Comparison of ENCODE assay signal across 24 cellular contexts in the genomic region with DNA sequence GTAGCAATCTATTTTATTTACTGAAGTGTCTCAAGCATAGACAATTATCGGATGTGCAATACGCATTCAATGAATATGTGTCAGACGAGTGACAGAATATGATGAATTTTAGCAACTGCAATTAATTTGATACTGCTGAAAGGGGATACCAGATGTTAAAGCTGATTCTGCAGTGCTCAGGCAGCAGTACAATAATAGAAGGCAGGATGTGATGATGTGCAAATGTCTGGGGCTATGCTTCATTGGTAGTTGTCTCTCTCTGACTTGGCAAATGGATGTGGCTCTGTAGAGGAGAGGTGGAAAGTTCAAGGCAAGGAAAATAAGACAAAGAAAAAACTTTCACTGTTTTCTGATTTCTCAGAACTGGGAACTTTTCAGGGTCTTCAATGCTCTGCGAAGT.
"Had no signal": no experiment of that assay in that cellular context is flagged by ENCODE, and none has a peak within 500 bp of the region (broad histone marks: within the 10 kb centered on the region; RNA-seq: fewer than 3 reads in every experiment).

No MANE protein-coding gene starts in this region.

- H3K27ac ChIP-seq: brain microvascular endothelial cell, WERI-Rb-1 had no signal

- H3K4me3 ChIP-seq: K562 had no signal

- H3K36me3 ChIP-seq: brain microvascular endothelial cell, WERI-Rb-1 had no signal

- H3K36me3 Mint-ChIP-seq: activated naive CD4-positive, alpha-beta T cell treated with anti-CD3 and anti-CD28 coated beads, Interleukin-2, amount 10 ng/mL, durations not matched to agents 7 days and 5 days; activated naive CD8-positive, alpha-beta T cell had no signal

- H3K9me3 Mint-ChIP-seq: activated CD4-positive, alpha-beta T cell treated with anti-CD3 and anti-CD28 coated beads, Interleukin-2, amount 10 ng/mL, durations not matched to agents 24 days and 14 days had no signal

- H3K4me1 Mint-ChIP-seq: activated CD4-positive, alpha-beta T cell treated with anti-CD3 and anti-CD28 coated beads, Interleukin-2, amount 10 ng/mL, durations not matched to agents 24 days and 14 days; activated naive CD4-positive, alpha-beta T cell treated with anti-CD3 and anti-CD28 coated beads, Interleukin-2, amount 10 ng/mL, durations not matched to agents 7 days and 5 days; activated naive CD8-positive, alpha-beta T cell treated with anti-CD3 and anti-CD28 coated beads, Interleukin-2, amount 50 U/mL, for 24 hours had no signal

- DNase-seq: activated CD4-positive, alpha-beta T cell treated with anti-CD3 and anti-CD28 coated beads, Interleukin-2, amount 10 ng/mL, durations not matched to agents 24 days and 14 days; activated CD4-positive, alpha-beta T cell treated with anti-CD3 and anti-CD28 coated beads, Interleukin-2, amount 50 U/mL, for 4 hours; activated CD8-positive, alpha-beta memory T cell treated with anti-CD3 and anti-CD28 coated beads, Interleukin-2, amount 50 U/mL, for 4 hours; activated CD8-positive, alpha-beta T cell treated with anti-CD3 and anti-CD28 coated beads, Interleukin-2, amount 10 ng/mL, durations not matched to agents 7 days and 5 days; activated effector memory CD4-positive, alpha-beta T cell treated with Interleukin-2 at 50 U/mL for 16 hours; activated naive CD4-positive, alpha-beta T cell treated with anti-CD3 and anti-CD28 coated beads, Interleukin-2, amount 10 ng/mL, durations not matched to agents 7 days and 5 days; activated naive CD8-positive, alpha-beta T cell treated with anti-CD3 and anti-CD28 coated beads, Interleukin-2, amount 50 U/mL, for 24 hours; activated T-cell treated with anti-CD3 and anti-CD28 coated beads for 4 hours; activated T-cell treated with anti-CD3 and anti-CD28 coated beads, Interleukin-2, amount 50 U/mL, for 4 hours; anterior cingulate cortex; brain microvascular endothelial cell; central memory CD4-positive, alpha-beta T cell; NCI-H1092; NCI-H1436 treated with DMSO at 0.1 percent for 48 hours; NCI-H187 treated with DMSO at 0.1 percent for 48 hours; NCI-H2081; NCI-H2227 treated with DMSO at 0.1 percent for 48 hours; NCI-H748 treated with DMSO at 0.1 percent for 48 hours; OCI-M1; Right ventricle myocardium superior; T1000; WERI-Rb-1 had no signal

- ATAC-seq: activated CD8-positive, alpha-beta T cell treated with anti-CD3 and anti-CD28 coated beads, Interleukin-2, amount 10 ng/mL, durations not matched to agents 7 days and 5 days; activated naive CD8-positive, alpha-beta T cell treated with anti-CD3 and anti-CD28 coated beads, Interleukin-2, amount 50 U/mL, for 24 hours; activated T-cell treated with anti-CD3 and anti-CD28 coated beads, Interleukin-2, amount 50 U/mL, for 4 hours; K562 had no signal

- H3K27ac Mint-ChIP-seq: activated CD4-positive, alpha-beta T cell treated with anti-CD3 and anti-CD28 coated beads, Interleukin-2, amount 10 ng/mL, durations not matched to agents 24 days and 14 days; activated CD8-positive, alpha-beta T cell treated with anti-CD3 and anti-CD28 coated beads, Interleukin-2, amount 10 ng/mL, durations not matched to agents 7 days and 5 days; activated naive CD4-positive, alpha-beta T cell treated with anti-CD3 and anti-CD28 coated beads, Interleukin-2, amount 10 ng/mL, durations not matched to agents 7 days and 5 days; activated naive CD8-positive, alpha-beta T cell; activated naive CD8-positive, alpha-beta T cell treated with anti-CD3 and anti-CD28 coated beads, Interleukin-2, amount 50 U/mL, for 24 hours had no signal

- H3K27me3 Mint-ChIP-seq: activated CD4-positive, alpha-beta T cell treated with anti-CD3 and anti-CD28 coated beads, Interleukin-2, amount 10 ng/mL, durations not matched to agents 24 days and 14 days; activated naive CD4-positive, alpha-beta T cell treated with anti-CD3 and anti-CD28 coated beads, Interleukin-2, amount 10 ng/mL, durations not matched to agents 7 days and 5 days; activated naive CD8-positive, alpha-beta T cell; activated naive CD8-positive, alpha-beta T cell treated with anti-CD3 and anti-CD28 coated beads, Interleukin-2, amount 50 U/mL, for 24 hours had no signal

- H3K4me3 Mint-ChIP-seq: activated CD4-positive, alpha-beta T cell treated with anti-CD3 and anti-CD28 coated beads, Interleukin-2, amount 10 ng/mL, durations not matched to agents 24 days and 14 days; activated CD8-positive, alpha-beta T cell treated with anti-CD3 and anti-CD28 coated beads, Interleukin-2, amount 10 ng/mL, durations not matched to agents 7 days and 5 days; activated naive CD4-positive, alpha-beta T cell treated with anti-CD3 and anti-CD28 coated beads, Interleukin-2, amount 10 ng/mL, durations not matched to agents 7 days and 5 days; activated naive CD8-positive, alpha-beta T cell; activated naive CD8-positive, alpha-beta T cell treated with anti-CD3 and anti-CD28 coated beads, Interleukin-2, amount 50 U/mL, for 24 hours; activated T-cell treated with anti-CD3 and anti-CD28 coated beads, Interleukin-2, amount 50 U/mL, for 4 hours had no signal

- H3K27me3 ChIP-seq: brain microvascular endothelial cell had no signal
